In genomic region chr17:14389656-14390055, GRCh38 we compare ENCODE assay signal across 1 cellular context.
TF ChIP-seq lines count a peak whose summit lies in the region.

No MANE protein-coding gene starts in this region.

TF ChIP-seq in WTC11, 78 proteins besides CTCF, POLR2A, EP300 and RAD21 (continued from another document):
- no peak for TF ChIP-seq AFF4 (CRISPR knock-in tag; IDR thresholded peaks at IDR 0.05; ENCODE audit: borderline replicate concordance)
- no peak for TF ChIP-seq SP1 (CRISPR knock-in tag; conservative IDR thresholded peaks at IDR 0.05)
- TF ChIP-seq, protein P1, sequence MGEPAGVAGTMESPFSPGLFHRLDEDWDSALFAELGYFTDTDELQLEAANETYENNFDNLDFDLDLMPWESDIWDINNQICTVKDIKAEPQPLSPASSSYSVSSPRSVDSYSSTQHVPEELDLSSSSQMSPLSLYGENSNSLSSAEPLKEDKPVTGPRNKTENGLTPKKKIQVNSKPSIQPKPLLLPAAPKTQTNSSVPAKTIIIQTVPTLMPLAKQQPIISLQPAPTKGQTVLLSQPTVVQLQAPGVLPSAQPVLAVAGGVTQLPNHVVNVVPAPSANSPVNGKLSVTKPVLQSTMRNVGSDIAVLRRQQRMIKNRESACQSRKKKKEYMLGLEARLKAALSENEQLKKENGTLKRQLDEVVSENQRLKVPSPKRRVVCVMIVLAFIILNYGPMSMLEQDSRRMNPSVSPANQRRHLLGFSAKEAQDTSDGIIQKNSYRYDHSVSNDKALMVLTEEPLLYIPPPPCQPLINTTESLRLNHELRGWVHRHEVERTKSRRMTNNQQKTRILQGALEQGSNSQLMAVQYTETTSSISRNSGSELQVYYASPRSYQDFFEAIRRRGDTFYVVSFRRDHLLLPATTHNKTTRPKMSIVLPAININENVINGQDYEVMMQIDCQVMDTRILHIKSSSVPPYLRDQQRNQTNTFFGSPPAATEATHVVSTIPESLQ (CRISPR knock-in tag; IDR thresholded peaks at IDR 0.05): no peak
- TF ChIP-seq GRHL2 (CRISPR knock-in tag; IDR thresholded peaks at IDR 0.05; ENCODE audit: insufficient replicate concordance, severe bottlenecking): no peak
- no peak for TF ChIP-seq GABPB1 (CRISPR knock-in tag; IDR thresholded peaks at IDR 0.05)
- TF ChIP-seq ESRRA (CRISPR knock-in tag; IDR thresholded peaks at IDR 0.05; ENCODE audit: borderline replicate concordance): no peak
- no peak for TF ChIP-seq IRF2 (CRISPR knock-in tag; IDR thresholded peaks at IDR 0.05; ENCODE audit: borderline replicate concordance, low read depth)
- no peak for TF ChIP-seq ZNF416 (CRISPR knock-in tag; IDR thresholded peaks at IDR 0.05)
- TF ChIP-seq FOXK1 (CRISPR knock-in tag; IDR thresholded peaks at IDR 0.05): no peak
